Comparison of ENCODE assay signal across 21 cellular contexts in the genomic region with DNA sequence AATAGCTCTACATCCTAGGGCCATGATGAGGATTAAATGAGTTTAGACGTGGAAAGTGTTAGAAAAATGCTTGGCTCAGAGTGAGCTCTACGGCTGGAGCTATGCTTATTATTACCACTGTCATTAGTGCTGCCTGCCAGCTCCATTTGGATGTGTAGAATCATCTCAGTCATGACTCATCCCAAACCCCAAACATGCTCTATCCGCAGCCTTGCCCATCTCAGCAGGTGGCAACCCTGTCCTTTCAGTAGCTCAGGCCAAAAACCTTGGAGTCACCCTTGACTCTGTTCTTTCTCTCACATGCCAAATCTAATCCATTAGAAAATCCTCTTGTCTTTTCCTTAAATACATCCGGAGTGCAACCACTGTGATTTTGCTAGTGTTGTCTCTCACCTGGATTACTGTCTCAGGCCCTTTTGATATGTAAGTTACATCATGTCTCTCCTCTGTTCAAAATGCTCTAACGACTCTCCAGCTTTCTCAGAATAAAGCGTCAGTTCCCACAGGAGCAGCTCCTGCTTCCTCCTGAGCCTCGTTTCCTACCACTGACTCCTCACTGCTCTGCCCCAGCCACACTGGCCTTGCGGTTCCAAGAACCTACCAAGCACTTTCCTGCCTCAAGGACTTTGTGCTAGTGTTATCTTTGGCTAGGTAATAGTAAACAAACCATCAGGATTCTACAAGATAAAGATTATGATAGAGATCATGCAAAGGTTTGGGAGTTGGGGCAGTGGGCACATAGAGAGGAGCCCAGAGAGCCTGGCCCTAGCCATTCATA. TPM values are rescaled to one million over a fixed set of nuclear protein-coding genes. Genes with fewer than 3 reads are reported as not detected.
DNase-seq lines count a peak whose midpoint lies in the region; ATAC-seq and TF ChIP-seq lines count a peak whose summit lies in the region.
"Had no signal": no experiment of that assay in that cellular context is flagged by ENCODE, and none has a peak within 500 bp of the region (broad histone marks: within the 10 kb centered on the region; RNA-seq: fewer than 3 reads in every experiment).

No MANE protein-coding gene starts in this region.

- H3K27ac ChIP-seq in HUES64 (ENCODE audit: low read depth, low read length) (peak overlapping the region; percentile 13; the same call in 1 of the 2 replicates), foreskin keratinocyte (no peak overlapping the region), neural progenitor cell (no peak overlapping the region)
- H3K27ac ChIP-seq: sigmoid colon, testis had no signal

- peaks cover 16% of the 10 kb centered on the region for H4K20me1 ChIP-seq in neural progenitor cell (ENCODE audit: low read depth)

- in situ Hi-C loops in GM13977 (cut with MboI; ENCODE audit: low pct_unique_long_range_greater_than_20kb, low sequenced_read_pairs, unreplicated experiment) = no loop called here

- H3K4me1 ChIP-seq in HUES64 (ENCODE audit: insufficient read depth, low read length) (peaks cover 14% of the 10 kb centered on the region), foreskin keratinocyte (no peaks in the 10 kb centered on the region), neural progenitor cell (peaks cover 12% of the 10 kb centered on the region)

- H3K9me3 ChIP-seq in HUES64 (ENCODE audit: insufficient read depth, low read depth, low read length) (no peaks in the 10 kb centered on the region), neural progenitor cell (ENCODE audit: low read depth) (no peaks in the 10 kb centered on the region)
- H3K9me3 ChIP-seq: BE2C, sigmoid colon, testis had no signal

- no peak overlapping the region for H3K4me2 ChIP-seq in neural progenitor cell

- H3K36me3 ChIP-seq in HUES64 (ENCODE audit: insufficient read depth, low read length) (no peaks in the 10 kb centered on the region), neural progenitor cell (no peaks in the 10 kb centered on the region)
- H3K36me3 ChIP-seq: BE2C, sigmoid colon had no signal

- 29% methylated on average over 8 of the region's 8 CpGs for WGBS in HUES64

- H3K27me3 Mint-ChIP-seq in neural progenitor cell (ENCODE audit: insufficient read depth, low read depth) = peaks cover 27% of the 10 kb centered on the region

- no peaks in the 10 kb centered on the region for H3K36me3 Mint-ChIP-seq in neural progenitor cell
- H3K36me3 Mint-ChIP-seq: activated naive CD8-positive, alpha-beta T cell had no signal

- H3K4me1 Mint-ChIP-seq in neural progenitor cell = peaks cover 24% of the 10 kb centered on the region

- H3K27ac Mint-ChIP-seq in neural progenitor cell = no peak overlapping the region
- H3K27ac Mint-ChIP-seq: activated naive CD8-positive, alpha-beta T cell had no signal

- H3K4me3 ChIP-seq in HUES64 (ENCODE audit: low read length) = no peak overlapping the region
- H3K4me3 ChIP-seq in neural progenitor cell = no peak overlapping the region
- H3K4me3 ChIP-seq: sigmoid colon, testis had no signal

- H3K9ac ChIP-seq in HUES64 (ENCODE audit: low read depth, low read length) = no peak overlapping the region
- no peak overlapping the region for H3K9ac ChIP-seq in neural progenitor cell

- no peaks in the 10 kb centered on the region for H3K79me2 ChIP-seq in neural progenitor cell (ENCODE audit: low read depth)

- ATAC-seq in foreskin keratinocyte (peak; percentile 48), GM21619 (IDR thresholded peaks at IDR 0.05; ENCODE audit: unreplicated experiment) (no peak)
- ATAC-seq: SK-N-SH treated with all-trans-retinoic acid at 6 μM for 48 hours had no signal

- no peaks in the 10 kb centered on the region for H3K9me3 Mint-ChIP-seq in neural progenitor cell

- no peak overlapping the region for H3K4me3 Mint-ChIP-seq in neural progenitor cell
- H3K4me3 Mint-ChIP-seq: activated naive CD8-positive, alpha-beta T cell had no signal

- no peak overlapping the region for H2AFZ ChIP-seq in neural progenitor cell (replicated peaks)

- peaks cover 32% of the 10 kb centered on the region for H3K27me3 ChIP-seq in HUES64 (ENCODE audit: insufficient read depth, low read length)
- H3K27me3 ChIP-seq in foreskin keratinocyte = peaks cover 28% of the 10 kb centered on the region
- H3K27me3 ChIP-seq in neural progenitor cell = peaks cover 51% of the 10 kb centered on the region
- H3K27me3 ChIP-seq: BE2C, testis had no signal

- H3F3A ChIP-seq in neural progenitor cell (ENCODE audit: low read depth) = no peaks in the 10 kb centered on the region

- TF ChIP-seq CTCF in foreskin keratinocyte (conservative IDR thresholded peaks at IDR 0.05) = no peak
- TF ChIP-seq CTCF in neural progenitor cell (IDR thresholded peaks at IDR 0.05) = no peak
- no peak for TF ChIP-seq CTCF in GM13977 (IDR thresholded peaks at IDR 0.05; ENCODE audit: extremely low read depth, insufficient read depth, missing control alignments)

- DNase-seq in Daoy (ENCODE audit: low read depth) (peak; percentile 80), SHP77 (lab: John Stamatoyannopoulos, UW) (peak; percentile 10 to 16), foreskin keratinocyte (no peak), neural progenitor cell (ENCODE audit: low spot score) (no peak), GM13977 (ENCODE audit: low spot score) (no peak), NCI-H1436 (lab: John Stamatoyannopoulos, UW) (no peak)
- DNase-seq: activated CD4-positive, alpha-beta T cell treated with anti-CD3 and anti-CD28 coated beads, Interleukin-2, amount 50 U/mL, for 4 hours; activated T-cell treated with anti-CD3 and anti-CD28 coated beads, Interleukin-2, amount 50 U/mL, for 1 hour; BE2C; effector memory CD4-positive, alpha-beta T cell; NCI-H1417; OCI-M1; sigmoid colon; stimulated activated CD4-positive, alpha-beta T cell treated with anti-CD3 and anti-CD28 coated beads, Interleukin-4, amount 100 ng/mL, for 1 hour; testis had no signal

RNA-seq across cellular contexts. Expression of a gene that starts 10.5 kb away (rescaled TPM):
- total RNA-seq in Daoy (2014; rRNA removed; shearing (Covaris generic)) = not detected in 2 replicates
- 0.05 TPM for polyA plus RNA-seq in HUES64 (2013, experiment 1 of 2)
- polyA plus RNA-seq in HUES64 (2013, experiment 2 of 2) = not detected
- not detected in 2 replicates for total RNA-seq in foreskin keratinocyte
- polyA plus RNA-seq in foreskin keratinocyte = not detected in 2 replicates
- not detected in 2 replicates for total RNA-seq in neural progenitor cell (ENCODE audit: low replicate concordance)
- total RNA-seq: mononuclear cell, omental fat pad had no signal

RNA-seq across cellular contexts. Expression of a gene that starts 51.0 kb away (rescaled TPM):
- 137 and 170 TPM in 2 replicates for total RNA-seq in Daoy (2014; rRNA removed; shearing (Covaris generic))
- 192 TPM for polyA plus RNA-seq in HUES64 (2013, experiment 1 of 2)
- polyA plus RNA-seq in HUES64 (2013, experiment 2 of 2) = 181 TPM
- total RNA-seq in foreskin keratinocyte = 424 and 537 TPM in 2 replicates
- 511 and 680 TPM in 2 replicates for polyA plus RNA-seq in foreskin keratinocyte
- total RNA-seq in neural progenitor cell (ENCODE audit: low replicate concordance) = 99.8 and 130 TPM in 2 replicates

RNA-seq across cellular contexts. Expression of a gene that starts 53.1 kb away (rescaled TPM):
- not detected in 2 replicates for total RNA-seq in Daoy (2014; rRNA removed; shearing (Covaris generic))
- not detected for polyA plus RNA-seq in HUES64 (2013, experiment 1 of 2)
- not detected for polyA plus RNA-seq in HUES64 (2013, experiment 2 of 2)
- not detected in 2 replicates for total RNA-seq in foreskin keratinocyte
- polyA plus RNA-seq in foreskin keratinocyte = not detected in 2 replicates
- total RNA-seq in neural progenitor cell (ENCODE audit: low replicate concordance) = not detected in 2 replicates
- total RNA-seq: mononuclear cell, omental fat pad, sigmoid colon, testis had no signal
- polyA plus RNA-seq: sigmoid colon had no signal

Comparison
In these comparisons a context has a peak if more than half of its experiments do, and no peak if none do; other contexts are left out.
1. DNase-seq: peak in Daoy (single experiment) and SHP77 (2 of 2); none in foreskin keratinocyte (0 of 2), neural progenitor cell (single experiment), GM13977 (single experiment) and NCI-H1436 (single experiment).